ENCODE assay signal across 9 cellular contexts in genomic region chr3:120678984-120679383, GRCh38. TPM values are rescaled to one million over a fixed set of nuclear protein-coding genes. Genes with fewer than 3 reads are reported as not detected.
DNase-seq lines count a peak whose midpoint lies in the region; ATAC-seq lines count a peak whose summit lies in the region.
"Had no signal": no experiment of that assay in that cellular context is flagged by ENCODE, and none has a peak within 500 bp of the region (broad histone marks: within the 10 kb centered on the region; RNA-seq: fewer than 3 reads in every experiment).

No MANE protein-coding gene starts in this region.

- no peak overlapping the region for H3K4me3 Mint-ChIP-seq in stimulated activated naive CD8-positive, alpha-beta T cell treated with anti-CD3 and anti-CD28 coated beads, Interleukin-15, amount 100 ng/mL, for 72 hours

- DNase-seq in pons (ENCODE audit: low spot score), result peak; percentile 55
- DNase-seq in stimulated activated naive CD8-positive, alpha-beta T cell treated with anti-CD3 and anti-CD28 coated beads, Interleukin-15, amount 100 ng/mL, for 72 hours, result no peak
- DNase-seq in SKM-1 (lab: John Stamatoyannopoulos, UW; ENCODE audit: unreplicated experiment), result no peak
- DNase-seq in central memory CD4-positive, alpha-beta T cell, result no peak
- DNase-seq: NCI-H1048 had no signal

- ATAC-seq in GM19043 (IDR thresholded peaks at IDR 0.05; ENCODE audit: low read depth, unreplicated experiment), result peak; percentile 37
- peak; percentile 36 for ATAC-seq in HG03432 (IDR thresholded peaks at IDR 0.05; ENCODE audit: unreplicated experiment)
- no peak for ATAC-seq in stimulated activated naive CD8-positive, alpha-beta T cell treated with anti-CD3 and anti-CD28 coated beads, Interleukin-15, amount 100 ng/mL, for 72 hours
- ATAC-seq in esophagus mucosa, result no peak

- H3K27ac ChIP-seq in cingulate gyrus (ENCODE audit: low read depth, low read length), result peak overlapping the region; percentile 25

- H3K9me3 Mint-ChIP-seq in stimulated activated naive CD8-positive, alpha-beta T cell treated with anti-CD3 and anti-CD28 coated beads, Interleukin-15, amount 100 ng/mL, for 72 hours, result peaks cover 9 to 18% of the 10 kb centered on the region in 2 donors

- H3K27ac Mint-ChIP-seq in stimulated activated naive CD8-positive, alpha-beta T cell treated with anti-CD3 and anti-CD28 coated beads, Interleukin-15, amount 100 ng/mL, for 72 hours, result no peak overlapping the region

- H3K27me3 Mint-ChIP-seq in stimulated activated naive CD8-positive, alpha-beta T cell treated with anti-CD3 and anti-CD28 coated beads, Interleukin-15, amount 100 ng/mL, for 72 hours, result no peaks in the 10 kb centered on the region

- H3K4me1 Mint-ChIP-seq in stimulated activated naive CD8-positive, alpha-beta T cell treated with anti-CD3 and anti-CD28 coated beads, Interleukin-15, amount 100 ng/mL, for 72 hours, result peaks cover 9% of the 10 kb centered on the region

RNA-seq across cellular contexts. Expression of gene HGD, which starts 3.1 kb away (rescaled TPM):
- not detected for total RNA-seq in esophagus mucosa

Comparison
In these comparisons a context has a peak if more than half of its experiments do, and no peak if none do; other contexts are left out.
1. ATAC-seq: peak in GM19043 (single experiment) and HG03432 (single experiment); none in stimulated activated naive CD8-positive, alpha-beta T cell treated with anti-CD3 and anti-CD28 coated beads, Interleukin-15, amount 100 ng/mL, for 72 hours (single experiment) and esophagus mucosa (single experiment).